8 cellular contexts compared by ENCODE assay signal in genomic region chr19:49151339-49152217, GRCh38. TPM values are rescaled to one million over a fixed set of nuclear protein-coding genes. Genes with fewer than 3 reads are reported as not detected.
DNase-seq lines count a peak whose midpoint lies in the region; ATAC-seq and TF ChIP-seq lines count a peak whose summit lies in the region.

No MANE protein-coding gene starts in this region.

- H3K4me2 ChIP-seq in PC-9: peak overlapping the region; percentile 99

- POLR2A ChIA-PET in CD8-positive, alpha-beta memory T cell (lab: Charles Lee): no interaction called here
- POLR2A ChIA-PET in PC-9 (lab: Charles Lee; ENCODE audit: unreplicated experiment): no interaction called here
- POLR2A ChIA-PET in MCF 10A (lab: Yijun Ruan, JAX): interaction anchor here (0.6 to 4.3 kb wide), 5 partner anchors 8 to 65 kb away, joined by 3 to 19 read pairs (median 3); no protein-coding TSS in a partner anchor

- no peak overlapping the region for H3K27ac ChIP-seq in CD8-positive, alpha-beta memory T cell (ENCODE audit: low read depth, low read length)
- H3K27ac ChIP-seq in HUES6 (ENCODE audit: low read depth, low read length) (no peak overlapping the region), PC-9 (no peak overlapping the region)

- peaks cover 47 to 77% of the 10 kb centered on the region in 2 donors for H3K27me3 Mint-ChIP-seq in CD8-positive, alpha-beta memory T cell
- H3K27me3 Mint-ChIP-seq in MCF 10A (ENCODE audit: insufficient read depth, unreplicated experiment): no peaks in the 10 kb centered on the region

- H3K4me3 ChIP-seq in CD8-positive, alpha-beta memory T cell (ENCODE audit: low read length): no peak overlapping the region
- H3K4me3 ChIP-seq in HUES6 (ENCODE audit: low read depth, low read length) (peak overlapping the region; percentile 92), PC-9 (peak overlapping the region; percentile 10; the same call in 1 of the 2 replicates)

- H3K36me3 Mint-ChIP-seq in CD8-positive, alpha-beta memory T cell: no peaks in the 10 kb centered on the region
- H3K36me3 Mint-ChIP-seq in MCF 10A (ENCODE audit: insufficient read depth, unreplicated experiment): no peaks in the 10 kb centered on the region

- H3K9me2 ChIP-seq in PC-9 (ENCODE audit: insufficient read depth): no peaks in the 10 kb centered on the region

- H3K4me3 Mint-ChIP-seq in CD8-positive, alpha-beta memory T cell: peak overlapping the region; percentile 41 to 92 (median 52)
- H3K4me3 Mint-ChIP-seq in MCF 10A (ENCODE audit: unreplicated experiment): peak overlapping the region; percentile 82

- no peak overlapping the region for H3K27ac Mint-ChIP-seq in CD8-positive, alpha-beta memory T cell
- H3K27ac Mint-ChIP-seq in MCF 10A (ENCODE audit: low read depth, unreplicated experiment): peak overlapping the region; percentile 9

- H4K20me1 ChIP-seq in PC-9 (ENCODE audit: insufficient read depth): no peaks in the 10 kb centered on the region

- H3K36me3 ChIP-seq in CD8-positive, alpha-beta memory T cell (ENCODE audit: insufficient read depth, low read length): no peaks in the 10 kb centered on the region
- no peaks in the 10 kb centered on the region for H3K36me3 ChIP-seq in HUES6 (ENCODE audit: control insufficient read depth, insufficient read depth, low read length)
- no peaks in the 10 kb centered on the region for H3K36me3 ChIP-seq in PC-9 (ENCODE audit: low read depth)

- H2AFZ ChIP-seq in PC-9: no peak overlapping the region

- H3K79me2 ChIP-seq in PC-9 (ENCODE audit: low read depth): no peaks in the 10 kb centered on the region

- peaks cover 0 to 2% (median 0%) of the 10 kb centered on the region in 5 donors for H3K9me3 Mint-ChIP-seq in CD8-positive, alpha-beta memory T cell
- H3K9me3 Mint-ChIP-seq in MCF 10A (ENCODE audit: unreplicated experiment): peaks cover 17% of the 10 kb centered on the region

- peaks cover 17% of the 10 kb centered on the region; the same call in 1 of the 2 replicates for H3F3A ChIP-seq in PC-9 (ENCODE audit: insufficient read depth, low read depth)

- H3K4me1 ChIP-seq in CD8-positive, alpha-beta memory T cell (ENCODE audit: insufficient read depth, low read length): peaks cover 33% of the 10 kb centered on the region
- H3K4me1 ChIP-seq in HUES6 (ENCODE audit: control insufficient read depth, insufficient read depth, low read length) (peaks cover 30% of the 10 kb centered on the region), PC-9 (replicated peaks; ENCODE audit: insufficient read depth) (peaks cover 16% of the 10 kb centered on the region; the same call in 1 of the 2 replicates)

- intact Hi-C loops in PC-9 (cut with micrococcal nuclease; ENCODE audit: unreplicated experiment): no loop called here
- intact Hi-C loops in MCF 10A (cut with micrococcal nuclease): no loop called here

- H3K4me1 Mint-ChIP-seq in CD8-positive, alpha-beta memory T cell: peaks cover 20 to 31% (median 24%) of the 10 kb centered on the region in 3 donors
- peaks cover 11% of the 10 kb centered on the region for H3K4me1 Mint-ChIP-seq in MCF 10A (ENCODE audit: insufficient read depth, unreplicated experiment)

- H3K27me3 ChIP-seq in CD8-positive, alpha-beta memory T cell (ENCODE audit: insufficient read depth, low read length, poor library complexity, severe bottlenecking): peaks cover 36% of the 10 kb centered on the region
- H3K27me3 ChIP-seq in HUES6 (ENCODE audit: control insufficient read depth, insufficient read depth, low read length): peaks cover 38% of the 10 kb centered on the region
- H3K27me3 ChIP-seq in PC-9 (ENCODE audit: insufficient read depth, low read depth): no peaks in the 10 kb centered on the region

- BruUV-seq in PC-9 (replicated peaks; lab: Mats Ljungman, UMichigan): no TSS peak
- no TSS peak for BruUV-seq in MCF 10A (replicated peaks; lab: Mats Ljungman, UMichigan)

- no peak overlapping the region for H3K9ac ChIP-seq in HUES6 (ENCODE audit: low read length)

- CTCF ChIA-PET in CD8-positive, alpha-beta memory T cell (lab: Charles Lee): interaction anchor here (1.7 to 3.0 kb wide), 2 partner anchors 54 to 158 kb away, joined by 4 to 9 read pairs; partner anchors contain the start of genes GYS1 and RUVBL2
- CTCF ChIA-PET in PC-9 (lab: Charles Lee) (no interaction called here), MCF 10A (lab: Yijun Ruan, JAX) (interaction anchor here (0.6 to 1.5 kb wide), 4 partner anchors 53 to 206 kb away, joined by 3 to 5 read pairs (median 3); no protein-coding TSS in a partner anchor)

- H3K9me3 ChIP-seq in CD8-positive, alpha-beta memory T cell (ENCODE audit: low read length): no peaks in the 10 kb centered on the region
- H3K9me3 ChIP-seq in HUES6 (ENCODE audit: control insufficient read depth, insufficient read depth, low read depth, low read length) (no peaks in the 10 kb centered on the region), PC-9 (ENCODE audit: insufficient read depth, low read depth) (no peaks in the 10 kb centered on the region)

- TF ChIP-seq CTCF in PC-9 (conservative IDR thresholded peaks at IDR 0.05): no peak
- no peak for TF ChIP-seq CTCF in MCF 10A (IDR thresholded peaks at IDR 0.05; ENCODE audit: unreplicated experiment)

- DNase-seq in CD8-positive, alpha-beta memory T cell: peak in 2 of 5 donors; percentile 23 to 48
- DNase-seq in PC-9 (peak; percentile 88 to 92), MCF 10A (ENCODE audit: unreplicated experiment) (peak; percentile 90), islet precursor cell (peak; percentile 91), kidney glomerular epithelial cell (lab: John Stamatoyannopoulos, UW) (no peak)
- DNase-seq in stimulated activated naive CD4-positive, alpha-beta T cell treated with Interleukin-2 at 50 U/mL for 16 hours (lab: John Stamatoyannopoulos, UW): peak; percentile 29

- ATAC-seq in GM18907 (IDR thresholded peaks at IDR 0.05; ENCODE audit: unreplicated experiment): no peak

RNA-seq across cellular contexts. Expression of gene HRC, which starts 3.6 kb away (rescaled TPM):
- total RNA-seq in CD8-positive, alpha-beta memory T cell: not detected
- not detected for polyA plus RNA-seq in CD8-positive, alpha-beta memory T cell
- 0.50 TPM in 1 of 2 replicates, not detected in the other for total RNA-seq in PC-9 (2021)
- total RNA-seq in MCF 10A (2022): not detected in 2 replicates

RNA-seq across cellular contexts. Expression of gene TRPM4, which starts 6.0 kb away (rescaled TPM):
- total RNA-seq in CD8-positive, alpha-beta memory T cell: not detected
- polyA plus RNA-seq in CD8-positive, alpha-beta memory T cell: not detected
- total RNA-seq in PC-9 (2021) (43.8 and 62.3 TPM in 2 replicates), MCF 10A (2022) (21.2 and 21.4 TPM in 2 replicates)

RNA-seq across cellular contexts. Expression of gene PPFIA3, which starts 32.2 kb away (rescaled TPM):
- total RNA-seq in CD8-positive, alpha-beta memory T cell: 1 to 10 TPM; 3.2 to 3.3 TPM
- 0.56 TPM for polyA plus RNA-seq in CD8-positive, alpha-beta memory T cell
- 8.3 and 10.1 TPM in 2 replicates for total RNA-seq in PC-9 (2021)
- 6.7 and 8.0 TPM in 2 replicates for total RNA-seq in MCF 10A (2022)

RNA-seq across cellular contexts. Expression of gene C19orf73, which starts 32.6 kb away (rescaled TPM):
- total RNA-seq in CD8-positive, alpha-beta memory T cell: 1 to 10 TPM; 1.4 to 2.5 TPM
- 3.1 TPM for polyA plus RNA-seq in CD8-positive, alpha-beta memory T cell
- 1.5 and 3.0 TPM in 2 replicates for total RNA-seq in PC-9 (2021)
- 2.4 and 3.2 TPM in 2 replicates for total RNA-seq in MCF 10A (2022)

RNA-seq across cellular contexts. Expression of gene LIN7B, which starts 37.4 kb away (rescaled TPM):
- 1 to 10 TPM; 4.0 to 5.1 TPM for total RNA-seq in CD8-positive, alpha-beta memory T cell
- polyA plus RNA-seq in CD8-positive, alpha-beta memory T cell: 8.1 TPM
- 6.5 and 7.0 TPM in 2 replicates for total RNA-seq in PC-9 (2021)
- 2.6 and 3.2 TPM in 2 replicates for total RNA-seq in MCF 10A (2022)

Comparison
In these comparisons a context has a peak if more than half of its experiments do, and no peak if none do; other contexts are left out.
1. RNA of gene TRPM4, which starts 6.0 kb away (total RNA-seq): 43.8 to 62.3 TPM in PC-9 and 21.2 to 21.4 TPM in MCF 10A; not detected in CD8-positive, alpha-beta memory T cell; every median in the first group is over 10 times any median in the second.